ENCODE assay signal across 8 cellular contexts in genomic region chr7:132656846-132657776, GRCh38.
DNase-seq lines count a peak whose midpoint lies in the region; ATAC-seq and TF ChIP-seq lines count a peak whose summit lies in the region.

No MANE protein-coding gene starts in this region.

- WGBS in smooth muscle cell (ENCODE audit: low lambda C conversion rate): 85% methylated on average over 9 of the region's 9 CpGs

- H3K27ac ChIP-seq in smooth muscle cell (ENCODE audit: low read depth): no peak overlapping the region

- peaks cover 34% of the 10 kb centered on the region for H3K4me1 Mint-ChIP-seq in activated T-cell treated with anti-CD3 and anti-CD28 coated beads, Interleukin-2, amount 50 U/mL, for 4 hours (ENCODE audit: low read depth)

- no peak overlapping the region for H3K4me3 Mint-ChIP-seq in activated T-cell treated with anti-CD3 and anti-CD28 coated beads, Interleukin-2, amount 50 U/mL, for 4 hours

- H3K27me3 Mint-ChIP-seq in activated T-cell treated with anti-CD3 and anti-CD28 coated beads, Interleukin-2, amount 50 U/mL, for 4 hours (ENCODE audit: low read depth): no peaks in the 10 kb centered on the region

- no peak overlapping the region for H3K4me2 ChIP-seq in smooth muscle cell

- peak; percentile 30 to 52 for ATAC-seq in activated T-cell treated with anti-CD3 and anti-CD28 coated beads, Interleukin-2, amount 50 U/mL, for 4 hours
- no peak for ATAC-seq in HG03432 (IDR thresholded peaks at IDR 0.05; ENCODE audit: unreplicated experiment)
- no peak for ATAC-seq in GM18907 (IDR thresholded peaks at IDR 0.05; ENCODE audit: unreplicated experiment)
- no peak for ATAC-seq in HG03442 (IDR thresholded peaks at IDR 0.05; ENCODE audit: unreplicated experiment)

- peaks cover 4% of the 10 kb centered on the region for H3K4me1 ChIP-seq in smooth muscle cell (ENCODE audit: low read depth)

- H3K79me2 ChIP-seq in smooth muscle cell (ENCODE audit: low read depth): no peaks in the 10 kb centered on the region

- H3K4me3 ChIP-seq in cardiac fibroblast (replicated peaks in 1 of 2; ENCODE audit: low read depth in 2 of 2, low read length in 2 of 2) (no peak overlapping the region), smooth muscle cell (no peak overlapping the region)

- no peak for DNase-seq in activated T-cell treated with anti-CD3 and anti-CD28 coated beads, Interleukin-2, amount 50 U/mL, for 4 hours
- DNase-seq in activated T-cell treated with anti-CD3 and anti-CD28 coated beads, Interleukin-2, amount 50 U/mL, for 1 hour: no peak
- DNase-seq in NAMALWA (ENCODE audit: low spot score) (peak; percentile 58), cardiac fibroblast (ENCODE audit: low read depth in 2 of 2) (peak; percentile 18 to 20), smooth muscle cell (lab: John Stamatoyannopoulos, UW; ENCODE audit: unreplicated experiment) (no peak)

- H4K20me1 ChIP-seq in smooth muscle cell (ENCODE audit: low read depth): no peaks in the 10 kb centered on the region

- H3K9me3 Mint-ChIP-seq in activated T-cell treated with anti-CD3 and anti-CD28 coated beads, Interleukin-2, amount 50 U/mL, for 4 hours: peaks cover 6% of the 10 kb centered on the region

- H3K27me3 ChIP-seq in smooth muscle cell (ENCODE audit: low read depth): no peaks in the 10 kb centered on the region

- H3F3A ChIP-seq in smooth muscle cell (ENCODE audit: low read depth): no peaks in the 10 kb centered on the region

- no peaks in the 10 kb centered on the region for H3K36me3 ChIP-seq in smooth muscle cell (ENCODE audit: low read depth)

- peak; percentile 54 for TF ChIP-seq CTCF in cardiac fibroblast (IDR thresholded peaks at IDR 0.05; ENCODE audit: low read depth, low read length)
- TF ChIP-seq CTCF in smooth muscle cell (IDR thresholded peaks at IDR 0.05; ENCODE audit: borderline replicate concordance, insufficient read depth, poor library complexity, severe bottlenecking): peak; percentile 47

- no peak overlapping the region for H3K9ac ChIP-seq in smooth muscle cell (ENCODE audit: low read depth)

- H3K36me3 Mint-ChIP-seq in activated T-cell treated with anti-CD3 and anti-CD28 coated beads, Interleukin-2, amount 50 U/mL, for 4 hours (ENCODE audit: insufficient read depth): no peaks in the 10 kb centered on the region

- no peak overlapping the region for H2AFZ ChIP-seq in smooth muscle cell (ENCODE audit: low read depth)

- no peaks in the 10 kb centered on the region for H3K9me3 ChIP-seq in smooth muscle cell (replicated peaks; ENCODE audit: low read depth)

Comparison
In these comparisons a context has a peak if more than half of its experiments do, and no peak if none do; other contexts are left out.
1. ATAC-seq: peak in activated T-cell treated with anti-CD3 and anti-CD28 coated beads, Interleukin-2, amount 50 U/mL, for 4 hours (2 of 2); none in HG03432 (single experiment), GM18907 (single experiment) and HG03442 (single experiment).
2. DNase-seq: peak in NAMALWA (single experiment) and cardiac fibroblast (2 of 2); none in activated T-cell treated with anti-CD3 and anti-CD28 coated beads, Interleukin-2, amount 50 U/mL, for 4 hours (single experiment), activated T-cell treated with anti-CD3 and anti-CD28 coated beads, Interleukin-2, amount 50 U/mL, for 1 hour (single experiment) and smooth muscle cell (single experiment).